ENCODE assay signal across 20 cellular contexts in the genomic region with DNA sequence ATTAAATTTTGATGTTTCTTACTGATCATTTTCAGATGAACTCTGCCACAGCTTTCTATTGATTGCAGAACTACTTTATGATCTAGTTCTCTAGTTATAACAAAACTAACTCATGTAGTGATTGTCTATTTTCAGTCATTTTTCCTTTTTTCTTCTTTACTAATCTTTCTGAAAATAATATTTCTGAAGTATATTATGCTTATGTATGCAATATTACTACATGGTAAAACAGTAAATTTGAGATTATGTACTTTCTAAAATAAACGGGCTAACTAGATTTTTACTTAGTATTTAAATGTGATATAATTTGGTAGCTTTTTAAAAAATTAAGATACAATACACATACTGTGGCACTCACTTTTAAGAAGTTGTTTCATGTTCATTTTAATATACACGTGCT. TPM values are rescaled to one million over a fixed set of nuclear protein-coding genes. Genes with fewer than 3 reads are reported as not detected.
DNase-seq lines count a peak whose midpoint lies in the region; ATAC-seq, FAIRE-seq and TF ChIP-seq lines count a peak whose summit lies in the region.
"Had no signal": no experiment of that assay in that cellular context is flagged by ENCODE, and none has a peak within 500 bp of the region (broad histone marks: within the 10 kb centered on the region; RNA-seq: fewer than 3 reads in every experiment).

No MANE protein-coding gene starts in this region.

- TF ChIP-seq CTCF in K562 (IDR thresholded peaks at IDR 0.05 in 2 of 3, conservative IDR thresholded peaks at IDR 0.05 in 1 of 3; ENCODE audit: insufficient read depth in 2 of 3, low read depth in 1 of 3, low read length in 3 of 3) (no peak), gastrocnemius medialis (IDR thresholded peaks at IDR 0.05 in 4 of 5, conservative IDR thresholded peaks at IDR 0.05 in 1 of 5) (no peak)

- TF ChIP-seq RAD21 in K562 (CRISPR knock-in tag; conservative IDR thresholded peaks at IDR 0.05 in 1 of 2, IDR thresholded peaks at IDR 0.05 in 1 of 2), result no peak

- ATAC-seq in K562 (no peak), gastrocnemius medialis (no peak)
- no peak for ATAC-seq in activated naive CD4-positive, alpha-beta T cell treated with anti-CD3 and anti-CD28 coated beads, Interleukin-2, amount 50 U/mL, for 72 hours

- BruUV-seq in K562 (replicated peaks; lab: Mats Ljungman, UMichigan), result no TSS peak

- no peak for TF ChIP-seq EP300 in K562 (IDR thresholded peaks at IDR 0.05; ENCODE audit: low read length)

- CTCF ChIA-PET in K562 (lab: Yijun Ruan, JAX; ENCODE audit: low intra/inter-chr PET ratio), result no interaction called here

- WGBS in K562 (ENCODE audit: insufficient coverage, low coverage, missing lambda C conversion rate), result 94% methylated on average over 2 of the region's 2 CpGs

- H3K9me3 ChIP-seq in BLaER1 (peaks cover 48% of the 10 kb centered on the region), K562 (replicated peaks; ENCODE audit: control insufficient read depth, insufficient read depth, low read depth, low read length) (no peaks in the 10 kb centered on the region), gastrocnemius medialis (no peaks in the 10 kb centered on the region)

- H3K36me3 ChIP-seq in BLaER1, result peaks cover 68% of the 10 kb centered on the region
- peaks cover 89% of the 10 kb centered on the region for H3K36me3 ChIP-seq in K562 (ENCODE audit: control insufficient read depth, insufficient read depth, low read length)
- H3K36me3 ChIP-seq in gastrocnemius medialis, result peaks cover 0 to 34% of the 10 kb centered on the region in 2 donors

- no peak overlapping the region for H3K9ac ChIP-seq in BLaER1
- no peak overlapping the region for H3K9ac ChIP-seq in K562 (ENCODE audit: insufficient read depth in 1 of 2, low read depth in 2 of 2, low read length in 2 of 2)

- H3K36me3 Mint-ChIP-seq in activated naive CD4-positive, alpha-beta T cell treated with anti-CD3 and anti-CD28 coated beads, Interleukin-2, amount 50 U/mL, for 72 hours, result peaks cover 13 to 14% of the 10 kb centered on the region in 2 donors

- no peak overlapping the region for H3K4me3 ChIP-seq in BLaER1
- H3K4me3 ChIP-seq in K562, result no peak overlapping the region
- peak overlapping the region in 3 of 4 donors; percentile 23 to 40 (median 39) for H3K4me3 ChIP-seq in gastrocnemius medialis
- H3K4me3 ChIP-seq: SK-N-MC had no signal

- DNase-seq in K562 (ENCODE audit: extremely low read depth in 1 of 4, low spot score in 3 of 4) (no peak), gastrocnemius medialis (no peak), NCI-H1048 (lab: John Stamatoyannopoulos, UW) (no peak)
- DNase-seq in activated naive CD4-positive, alpha-beta T cell treated with Interleukin-2 at 50 U/mL for 16 hours, result no peak
- no peak for DNase-seq in activated naive CD4-positive, alpha-beta T cell treated with anti-CD3 and anti-CD28 coated beads, Interleukin-2, amount 50 U/mL, for 72 hours (ENCODE audit: low spot score in 2 of 2)
- DNase-seq: CD4-positive, CD25-positive, alpha-beta regulatory T cell; HCEC 1CT; Kasumi-1; NCI-H1105 treated with DMSO at 0.1 percent for 48 hours; NCI-H146; NCI-H2029; NCI-H446; NCI-H524 treated with DMSO at 0.1 percent for 48 hours; NCI-H774; SIG-M5 had no signal

- no peaks in the 10 kb centered on the region for H3K9me1 ChIP-seq in K562 (ENCODE audit: control insufficient read depth, insufficient read depth, low read length)

- peaks cover 28% of the 10 kb centered on the region; the same call in 1 of the 2 replicates for H4K20me1 ChIP-seq in BLaER1
- H4K20me1 ChIP-seq in K562 (replicated peaks; ENCODE audit: control insufficient read depth, insufficient read depth, low read length), result no peaks in the 10 kb centered on the region

- H3K9me3 Mint-ChIP-seq in activated naive CD4-positive, alpha-beta T cell treated with anti-CD3 and anti-CD28 coated beads, Interleukin-2, amount 50 U/mL, for 72 hours, result peaks cover 0 to 3% of the 10 kb centered on the region in 2 donors

- H3K27me3 ChIP-seq in BLaER1 (no peaks in the 10 kb centered on the region), K562 (ENCODE audit: control insufficient read depth in 2 of 2, insufficient read depth in 2 of 2, low read length in 2 of 2) (no peaks in the 10 kb centered on the region), gastrocnemius medialis (no peaks in the 10 kb centered on the region)

- H2AFZ ChIP-seq in K562 (ENCODE audit: low read depth, low read length), result no peak overlapping the region

- H3K4me2 ChIP-seq in BLaER1, result peak overlapping the region; percentile 83
- no peak overlapping the region for H3K4me2 ChIP-seq in K562 (ENCODE audit: insufficient read depth, low read length)

- in situ Hi-C loops in K562 (cut with MboI), result no loop called here
- in situ Hi-C loops in gastrocnemius medialis (cut with MboI; ENCODE audit: low sequenced_read_pairs in 4 of 4), result loop anchor here in 1 of 4 donors (10.0 kb wide), 1 partner anchor 121 kb away; no protein-coding TSS in a partner anchor

- H3K27ac ChIP-seq in BLaER1 (peak overlapping the region; percentile 61; the same call in 1 of the 2 replicates), K562 (ENCODE audit: extremely low read depth, low read depth, low read length) (no peak overlapping the region), gastrocnemius medialis (peak overlapping the region; percentile 94 to 99 (median 96))
- H3K27ac ChIP-seq: SK-N-MC had no signal

- peaks cover 70% of the 10 kb centered on the region for H3K79me2 ChIP-seq in K562 (ENCODE audit: control insufficient read depth, insufficient read depth, low read length)

- H3K4me1 ChIP-seq in BLaER1 (peaks cover 56% of the 10 kb centered on the region), K562 (replicated peaks in 1 of 2; ENCODE audit: control insufficient read depth in 2 of 2, insufficient read depth in 2 of 2, low read length in 2 of 2) (peaks cover under 1 to 2% of the 10 kb centered on the region in 2 experiments; a peak in 2 of 5 replicates), gastrocnemius medialis (peaks cover 27 to 57% of the 10 kb centered on the region in 2 donors)

- intact Hi-C loops in K562 (cut with micrococcal nuclease), result no loop called here
- intact Hi-C loops in gastrocnemius medialis (cut with DNase I; ENCODE audit: low total_unique reads), result loop anchor here (5.0 kb wide), 1 partner anchor 46 kb away; no protein-coding TSS in a partner anchor

- FAIRE-seq in G401.6 (lab: Jason Lieb, UNC) (peak; percentile 3), K562 (lab: Jason Lieb, UNC) (no peak)
- FAIRE-seq: H1, RCC 7860 had no signal

- TF ChIP-seq POLR2A in K562 (conservative IDR thresholded peaks at IDR 0.05) (no peak), gastrocnemius medialis (IDR thresholded peaks at IDR 0.05) (no peak)

- no peak overlapping the region for H3K27ac Mint-ChIP-seq in activated naive CD4-positive, alpha-beta T cell treated with anti-CD3 and anti-CD28 coated beads, Interleukin-2, amount 50 U/mL, for 72 hours
- H3K27ac Mint-ChIP-seq: CD4-positive, CD25-positive, alpha-beta regulatory T cell had no signal

- POLR2A ChIA-PET in K562 (lab: Yijun Ruan, JAX), result no interaction called here

TF ChIP-seq in K562, 482 proteins besides CTCF, POLR2A, EP300 and RAD21 (continues in another document):
- peak; percentile 30; the same call in 1 of the 2 replicates for TF ChIP-seq MAFF (IDR thresholded peaks at IDR 0.05; ENCODE audit: low read length)
- TF ChIP-seq ZNF316 (IDR thresholded peaks at IDR 0.05), result peak; percentile 93
- TF ChIP-seq C11orf30 (IDR thresholded peaks at IDR 0.05; ENCODE audit: low read depth), result peak; percentile 69
- no peak for TF ChIP-seq ZNF232 (CRISPR knock-in tag; IDR thresholded peaks at IDR 0.05)
- TF ChIP-seq NUFIP1 (IDR thresholded peaks at IDR 0.05; ENCODE audit: partially characterized antibody), result no peak
- TF ChIP-seq HDAC8 (tag; IDR thresholded peaks at IDR 0.05), result no peak

RNA-seq across cellular contexts. Expression of gene TSNAX, which starts 7.6 kb away (rescaled TPM):
- 41.7 and 75.4 TPM in 2 replicates for total RNA-seq in K562 (2011; cell fraction: chromatin; rRNA removed; ENCODE audit: low replicate concordance)
- total RNA-seq in K562 (2011; cell fraction: nucleolus; rRNA removed), result 21.2 and 22.3 TPM in 2 replicates
- 32.4 and 40.6 TPM in 2 replicates for total RNA-seq in K562 (2011; cell fraction: nucleoplasm; rRNA removed)
- 31.3 and 33.8 TPM in 2 replicates for total RNA-seq in K562 (2014; rRNA removed)
- 102 and 117 TPM in 2 replicates for total RNA-seq in K562 (2014; rRNA removed; fragmentation: Illumina TruSeq; extraction: Trizol)
- total RNA-seq in K562 (2015; rRNA removed; fragmentation: Illumina TruSeq; extraction: Trizol), result 67.8 and 73.0 TPM in 2 replicates
- total RNA-seq in K562 (2021), result 51.7 and 54.3 TPM in 2 replicates
- polyA plus RNA-seq in K562 (2011; rRNA removed), result 46.1 and 61.2 TPM in 2 replicates
- 11.2 and 18.7 TPM in 2 replicates for polyA plus RNA-seq in K562 (2011; cell fraction: cytosol; rRNA removed)
- 10.7 and 14.4 TPM in 2 replicates for polyA plus RNA-seq in K562 (2011; cell fraction: nucleus; rRNA removed)
- polyA plus RNA-seq in K562 (2012), result 45.5 and 52.4 TPM in 2 replicates
- 54.4 and 57.9 TPM in 2 replicates for polyA plus RNA-seq in K562 (2014; fragmentation: Illumina TruSeq; extraction: Trizol)
- polyA plus RNA-seq in K562 (2014; fragmentation: Nextera tagmentation; extraction: Ambion mirVana), result 10 to 100 TPM; 77.3 to 82.4 TPM
- 40.9 and 48.5 TPM in 2 replicates for polyA plus RNA-seq in K562 (2014; rRNA removed)
- 157 and 166 TPM in 2 replicates for polyA minus RNA-seq in K562 (2011; rRNA and poly(A)+ RNA removed)
- 25.9 and 29.5 TPM in 2 replicates for polyA minus RNA-seq in K562 (2011; cell fraction: cytosol; rRNA and poly(A)+ RNA removed)
- 23.6 and 55.8 TPM in 2 replicates for polyA minus RNA-seq in K562 (2011; cell fraction: nucleus; rRNA and poly(A)+ RNA removed)
- total RNA-seq in gastrocnemius medialis, result 10 to 100 TPM; 47.8 to 84.2 (median 77.8) TPM
- 10 to 100 TPM; 22.3 to 34.3 TPM for total RNA-seq in activated naive CD4-positive, alpha-beta T cell treated with anti-CD3 and anti-CD28 coated beads, Interleukin-2, amount 50 U/mL, for 72 hours

Comparison
In these comparisons a context has a peak if more than half of its experiments do, and no peak if none do; other contexts are left out.
1. H3K4me3 ChIP-seq: peak in gastrocnemius medialis (3 of 4); none in BLaER1 (single experiment) and K562 (single experiment).